Comparison of ENCODE assay signal across 8 cellular contexts in the genomic region with DNA sequence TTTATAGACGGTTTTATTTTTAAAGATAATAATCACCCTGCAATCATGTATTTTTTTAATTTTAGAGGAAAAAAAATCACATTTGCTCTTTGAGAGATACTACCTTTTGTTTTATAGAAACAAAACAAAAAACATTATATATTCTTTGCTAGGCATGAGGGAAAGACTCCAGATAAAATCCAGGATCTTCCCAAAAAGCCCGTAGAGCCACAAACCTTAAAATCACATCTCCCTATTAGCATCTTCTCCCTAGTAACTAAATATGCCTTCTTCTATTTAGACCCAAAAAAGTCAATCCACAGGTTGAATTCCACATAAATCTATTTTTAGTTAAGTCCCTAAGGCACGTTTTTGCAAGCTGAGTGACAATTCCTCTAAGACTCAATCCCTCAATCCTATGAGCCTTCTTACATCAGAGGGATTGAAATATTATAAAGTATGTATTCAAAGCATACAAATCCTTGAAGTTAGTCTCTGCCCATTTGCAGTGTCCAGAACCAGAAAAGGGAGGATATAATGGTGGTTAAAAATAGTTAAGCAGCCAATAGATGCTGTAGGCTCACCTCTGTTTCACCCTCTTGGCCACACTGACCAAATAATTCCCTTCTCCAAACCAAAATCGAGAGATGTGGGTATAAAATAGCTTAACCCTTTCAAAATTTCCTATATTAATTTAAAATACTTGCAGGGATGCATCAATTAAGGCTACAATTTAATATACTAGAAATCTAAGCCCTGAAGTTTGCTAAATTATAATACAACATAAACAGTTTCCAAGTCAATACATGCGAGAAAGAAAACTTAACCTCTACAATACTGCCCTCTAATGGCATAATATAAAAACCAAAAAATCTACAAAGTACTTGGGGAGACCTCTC.
DNase-seq lines count a peak whose midpoint lies in the region; ATAC-seq, FAIRE-seq and TF ChIP-seq lines count a peak whose summit lies in the region.

No MANE protein-coding gene starts in this region.

- H3K9me3 Mint-ChIP-seq in CD4-positive, CD25-positive, alpha-beta regulatory T cell: no peaks in the 10 kb centered on the region
- H3K9me3 Mint-ChIP-seq in memory B cell: no peaks in the 10 kb centered on the region

- peak in 2 of 3 donors; percentile 55 to 67 for DNase-seq in CD4-positive, CD25-positive, alpha-beta regulatory T cell
- DNase-seq in HFF-Myc (ENCODE audit: extremely low read depth, low read depth) (no peak), OCI-LY7 (ENCODE audit: low spot score) (peak; percentile 70), memory B cell (ENCODE audit: low spot score in 2 of 2) (peak in 1 of 2 donors; percentile 36), uterus (no peak)
- no peak for DNase-seq in effector CD4-positive, alpha-beta T cell
- DNase-seq in activated CD4-positive, CD25-positive, alpha-beta regulatory T cell treated with anti-CD3 and anti-CD28 coated beads, Interleukin-2, amount 50 U/mL, for 72 hours: no peak

- peak; percentile 88 for FAIRE-seq in colon (lab: Jason Lieb, UNC)

- CTCF ChIA-PET in OCI-LY7 (lab: Charles Lee; ENCODE audit: unreplicated experiment): interaction anchor here (0.6 to 1.4 kb wide), 4 partner anchors 163 to 1044 kb away, joined by 3 to 4 read pairs (median 3); no protein-coding TSS in a partner anchor

- peak overlapping the region; percentile 42 for H3K4me3 ChIP-seq in CD4-positive, CD25-positive, alpha-beta regulatory T cell (ENCODE audit: low read depth, low read length)
- H3K4me3 ChIP-seq in HFF-Myc (replicated peaks; ENCODE audit: low read depth, low read length) (peak overlapping the region; percentile 62), OCI-LY7 (ENCODE audit: low read depth, low read length, poor library complexity, severe bottlenecking) (peak overlapping the region; percentile 66), uterus (peak overlapping the region; percentile 87 to 96)

- no peaks in the 10 kb centered on the region for H4K20me1 ChIP-seq in OCI-LY7 (ENCODE audit: insufficient read depth, low read length)

- H3K27me3 ChIP-seq in CD4-positive, CD25-positive, alpha-beta regulatory T cell (ENCODE audit: control insufficient read depth, insufficient read depth, low read length): peaks cover 18% of the 10 kb centered on the region
- no peaks in the 10 kb centered on the region for H3K27me3 ChIP-seq in uterus

- H3K36me3 ChIP-seq in CD4-positive, CD25-positive, alpha-beta regulatory T cell (ENCODE audit: control insufficient read depth, insufficient read depth, low read length): no peaks in the 10 kb centered on the region
- peaks cover 11% of the 10 kb centered on the region; the same call in 1 of the 2 replicates for H3K36me3 ChIP-seq in OCI-LY7 (ENCODE audit: insufficient read depth, low read length)
- no peaks in the 10 kb centered on the region for H3K36me3 ChIP-seq in uterus

- ATAC-seq in CD4-positive, CD25-positive, alpha-beta regulatory T cell (ENCODE audit: low read depth in 2 of 2): peak in 1 of 2 donors; percentile 45
- peak; percentile 31 for ATAC-seq in memory B cell (ENCODE audit: low read depth)

- peak overlapping the region; percentile 75 to 94 (median 82) for H3K4me3 Mint-ChIP-seq in CD4-positive, CD25-positive, alpha-beta regulatory T cell
- peak overlapping the region; percentile 81 for H3K4me3 Mint-ChIP-seq in memory B cell

- peak overlapping the region; percentile 69; the same call in 1 of the 2 replicates for H2AFZ ChIP-seq in OCI-LY7 (ENCODE audit: low read length)

- no peak for TF ChIP-seq POLR2A in uterus (IDR thresholded peaks at IDR 0.05)

- no peaks in the 10 kb centered on the region for H3K9me3 ChIP-seq in CD4-positive, CD25-positive, alpha-beta regulatory T cell (ENCODE audit: control insufficient read depth in 2 of 2, low read length in 2 of 2)
- H3K9me3 ChIP-seq in OCI-LY7 (ENCODE audit: low read length) (no peaks in the 10 kb centered on the region), uterus (no peaks in the 10 kb centered on the region)

- no peak overlapping the region for H3K27ac Mint-ChIP-seq in CD4-positive, CD25-positive, alpha-beta regulatory T cell
- no peak overlapping the region for H3K27ac Mint-ChIP-seq in memory B cell

- H3K4me1 ChIP-seq in CD4-positive, CD25-positive, alpha-beta regulatory T cell (ENCODE audit: control insufficient read depth, insufficient read depth, low read length, poor library complexity, severe bottlenecking): peaks cover 33% of the 10 kb centered on the region
- H3K4me1 ChIP-seq in OCI-LY7 (ENCODE audit: insufficient read depth, low read length, poor library complexity, severe bottlenecking) (peaks cover 17% of the 10 kb centered on the region), uterus (peaks cover 0 to 5% of the 10 kb centered on the region in 2 donors)

- H3K27ac ChIP-seq in CD4-positive, CD25-positive, alpha-beta regulatory T cell (ENCODE audit: insufficient read depth, low read length, poor library complexity, severe bottlenecking): no peak overlapping the region
- peak overlapping the region; percentile 19 for H3K27ac ChIP-seq in OCI-LY7 (ENCODE audit: low read depth, low read length, poor library complexity, severe bottlenecking)
- H3K27ac ChIP-seq in uterus: peak overlapping the region; percentile 96 to 100

- H3K9me2 ChIP-seq in OCI-LY7 (ENCODE audit: insufficient read depth, low read length): no peaks in the 10 kb centered on the region

- no peak for TF ChIP-seq CTCF in HFF-Myc (IDR thresholded peaks at IDR 0.05; ENCODE audit: low read depth, low read length, missing control alignments)
- TF ChIP-seq CTCF in OCI-LY7 (conservative IDR thresholded peaks at IDR 0.05; ENCODE audit: low read length): peak; percentile 88
- peak; percentile 45 to 60 (median 57) for TF ChIP-seq CTCF in uterus (IDR thresholded peaks at IDR 0.05)

- no peaks in the 10 kb centered on the region for H3K79me2 ChIP-seq in OCI-LY7 (ENCODE audit: insufficient read depth, low read depth, low read length)

- H3K4me2 ChIP-seq in OCI-LY7 (ENCODE audit: low read length): peak overlapping the region; percentile 79

- peaks cover 40% of the 10 kb centered on the region for H3K27me3 Mint-ChIP-seq in CD4-positive, CD25-positive, alpha-beta regulatory T cell
- peaks cover 3% of the 10 kb centered on the region for H3K27me3 Mint-ChIP-seq in memory B cell

- peaks cover 8% of the 10 kb centered on the region for H3K36me3 Mint-ChIP-seq in CD4-positive, CD25-positive, alpha-beta regulatory T cell
- H3K36me3 Mint-ChIP-seq in memory B cell: peaks cover 6% of the 10 kb centered on the region

- intact Hi-C loops in OCI-LY7 (cut with micrococcal nuclease; ENCODE audit: unreplicated experiment) (loop anchor here (1.0 to 5.0 kb wide), 5 partner anchors 194 to 529 kb away; no protein-coding TSS in a partner anchor), uterus (cut with DNase I; ENCODE audit: low total_unique reads) (loop anchor here (5.0 to 10.0 kb wide), 2 partner anchors 295 to 383 kb away; no protein-coding TSS in a partner anchor)

- peaks cover 15 to 33% (median 27%) of the 10 kb centered on the region in 4 donors for H3K4me1 Mint-ChIP-seq in CD4-positive, CD25-positive, alpha-beta regulatory T cell
- peaks cover 9% of the 10 kb centered on the region for H3K4me1 Mint-ChIP-seq in memory B cell

- BruUV-seq in OCI-LY7 (replicated peaks; lab: Mats Ljungman, UMichigan): no TSS peak

- POLR2A ChIA-PET in OCI-LY7 (lab: Charles Lee): interaction anchor here (0.6 to 1.1 kb wide), 4 partner anchors 174 to 510 kb away, joined by 3 to 5 read pairs (median 3); no protein-coding TSS in a partner anchor

Comparison
In these comparisons a context has a peak if more than half of its experiments do, and no peak if none do; other contexts are left out.
1. DNase-seq: peak in CD4-positive, CD25-positive, alpha-beta regulatory T cell (2 of 3) and OCI-LY7 (single experiment); none in HFF-Myc (single experiment), uterus (0 of 2), effector CD4-positive, alpha-beta T cell (single experiment) and activated CD4-positive, CD25-positive, alpha-beta regulatory T cell treated with anti-CD3 and anti-CD28 coated beads, Interleukin-2, amount 50 U/mL, for 72 hours (single experiment).
2. Peak in every context shown above with its lines, with median percentiles within 50 percentile points of each other: H3K4me3 ChIP-seq.